Comparison of ENCODE assay signal across 1 cellular context in genomic region chr22:31055322-31056159, GRCh38.
A peak's percentile ranks its signal among the peaks of the same experiment; 100 is the strongest.
TF ChIP-seq lines count a peak whose summit lies in the region.

No MANE protein-coding gene starts in this region.

TF ChIP-seq in HepG2, 621 proteins besides CTCF, POLR2A, EP300 and RAD21 (continued from another document and continues in another):
- TF ChIP-seq SNAPC4 (CRISPR knock-in tag; IDR thresholded peaks at IDR 0.05) (no peak), ZNF256 (CRISPR knock-in tag; conservative IDR thresholded peaks at IDR 0.05) (0 out of 2 replicates have a peak, but pooled peaks have one; percentile 21), HNRNPK (IDR thresholded peaks at IDR 0.05; ENCODE audit: low read depth, low read length, poor library complexity, severe bottlenecking) (no peak), ZNF326 (CRISPR knock-in tag; IDR thresholded peaks at IDR 0.05; ENCODE audit: borderline replicate concordance) (no peak), GZF1 (CRISPR knock-in tag; IDR thresholded peaks at IDR 0.05) (no peak), ZFP41 (CRISPR knock-in tag; IDR thresholded peaks at IDR 0.05; ENCODE audit: borderline replicate concordance) (no peak), XBP1 (CRISPR knock-in tag; IDR thresholded peaks at IDR 0.05) (no peak), CBX1 (IDR thresholded peaks at IDR 0.05; ENCODE audit: low read depth) (peak; percentile 96), XRCC5 (optimal IDR thresholded peaks at IDR 0.05; ENCODE audit: low read length) (peak; percentile 36), MTF2 (CRISPR knock-in tag; IDR thresholded peaks at IDR 0.05; ENCODE audit: borderline replicate concordance) (no peak), BRD4 (CRISPR knock-in tag; IDR thresholded peaks at IDR 0.05) (0 out of 2 replicates have a peak, but pooled peaks have one; percentile 40), ZNF296 (CRISPR knock-in tag; conservative IDR thresholded peaks at IDR 0.05) (no peak), ZNF644 (CRISPR knock-in tag; IDR thresholded peaks at IDR 0.05; ENCODE audit: low read depth) (peak; percentile 65; the same call in 1 of the 2 replicates), FOXP4 (CRISPR knock-in tag; IDR thresholded peaks at IDR 0.05) (peak; percentile 98), ZFAT (CRISPR knock-in tag; conservative IDR thresholded peaks at IDR 0.05) (no peak), PLRG1 (conservative IDR thresholded peaks at IDR 0.05) (no peak), ZSCAN12 (CRISPR knock-in tag; IDR thresholded peaks at IDR 0.05) (no peak), THYN1 (CRISPR knock-in tag; IDR thresholded peaks at IDR 0.05; ENCODE audit: borderline replicate concordance, low read depth) (no peak), KDM1A (CRISPR knock-in tag; IDR thresholded peaks at IDR 0.05) (peak; percentile 99), NPAS2 (CRISPR knock-in tag; IDR thresholded peaks at IDR 0.05; ENCODE audit: borderline replicate concordance) (no peak), ZMAT3 (CRISPR knock-in tag; conservative IDR thresholded peaks at IDR 0.05) (peak; percentile 84; the same call in 1 of the 2 replicates), GATAD1 (CRISPR knock-in tag; IDR thresholded peaks at IDR 0.05) (peak; percentile 77), DNMT3B (CRISPR knock-in tag; conservative IDR thresholded peaks at IDR 0.05) (peak; percentile 86; the same call in 1 of the 2 replicates), ZNF83 (CRISPR knock-in tag; IDR thresholded peaks at IDR 0.05; ENCODE audit: borderline replicate concordance) (no peak), MZF1 (CRISPR knock-in tag; IDR thresholded peaks at IDR 0.05; ENCODE audit: borderline replicate concordance) (no peak), ATRX (CRISPR knock-in tag; IDR thresholded peaks at IDR 0.05; ENCODE audit: borderline replicate concordance) (no peak), ZNF652 (CRISPR knock-in tag; IDR thresholded peaks at IDR 0.05; ENCODE audit: borderline replicate concordance, low read depth) (peak; percentile 100), LRRFIP1 (CRISPR knock-in tag; conservative IDR thresholded peaks at IDR 0.05) (no peak), ZNF740 (CRISPR knock-in tag; IDR thresholded peaks at IDR 0.05) (no peak; the same call in 1 of the 2 replicates), AHR (CRISPR knock-in tag; IDR thresholded peaks at IDR 0.05) (peak; percentile 77; the same call in 1 of the 2 replicates), ZBTB7A (CRISPR knock-in tag; IDR thresholded peaks at IDR 0.05) (no peak), HES4 (CRISPR knock-in tag; IDR thresholded peaks at IDR 0.05; ENCODE audit: borderline replicate concordance) (no peak), JUN (CRISPR knock-in tag; IDR thresholded peaks at IDR 0.05) (peak; percentile 100), MED8 (CRISPR knock-in tag; IDR thresholded peaks at IDR 0.05; ENCODE audit: insufficient replicate concordance) (peak; percentile 78), USF2 (IDR thresholded peaks at IDR 0.05; ENCODE audit: low read depth, low read length) (no peak), USF2 (CRISPR knock-in tag; IDR thresholded peaks at IDR 0.05; ENCODE audit: borderline replicate concordance) (no peak), ZFYVE20 (CRISPR knock-in tag; IDR thresholded peaks at IDR 0.05; ENCODE audit: borderline replicate concordance, low read depth) (no peak), ZNF543 (CRISPR knock-in tag; IDR thresholded peaks at IDR 0.05) (peak; percentile 28; the same call in 1 of the 2 replicates), NFE2 (CRISPR knock-in tag; IDR thresholded peaks at IDR 0.05) (no peak), SRF (IDR thresholded peaks at IDR 0.05; ENCODE audit: low read depth, low read length) (no peak), KDM5B (CRISPR knock-in tag; IDR thresholded peaks at IDR 0.05; ENCODE audit: borderline replicate concordance) (peak; percentile 56; the same call in 1 of the 2 replicates), MIER3 (CRISPR knock-in tag; IDR thresholded peaks at IDR 0.05; ENCODE audit: borderline replicate concordance) (peak; percentile 97), TCF7 (IDR thresholded peaks at IDR 0.05; ENCODE audit: low read depth) (peak; percentile 52; the same call in 1 of the 2 replicates), AKNA (CRISPR knock-in tag; IDR thresholded peaks at IDR 0.05; ENCODE audit: borderline replicate concordance) (no peak), EZH2 (conservative IDR thresholded peaks at IDR 0.05; ENCODE audit: low read depth, low read length) (no peak), ELF1 (CRISPR knock-in tag; IDR thresholded peaks at IDR 0.05) (peak; percentile 54; the same call in 1 of the 2 replicates), SUZ12 (IDR thresholded peaks at IDR 0.05; ENCODE audit: low read depth, low read length) (no peak), ZNF367 (CRISPR knock-in tag; IDR thresholded peaks at IDR 0.05; ENCODE audit: borderline replicate concordance) (no peak), ZFX (CRISPR knock-in tag; IDR thresholded peaks at IDR 0.05; ENCODE audit: low read depth) (peak; percentile 91), HOXD1 (CRISPR knock-in tag; IDR thresholded peaks at IDR 0.05) (0 out of 2 replicates have a peak, but pooled peaks have one; percentile 73)
- TF ChIP-seq, protein P1, sequence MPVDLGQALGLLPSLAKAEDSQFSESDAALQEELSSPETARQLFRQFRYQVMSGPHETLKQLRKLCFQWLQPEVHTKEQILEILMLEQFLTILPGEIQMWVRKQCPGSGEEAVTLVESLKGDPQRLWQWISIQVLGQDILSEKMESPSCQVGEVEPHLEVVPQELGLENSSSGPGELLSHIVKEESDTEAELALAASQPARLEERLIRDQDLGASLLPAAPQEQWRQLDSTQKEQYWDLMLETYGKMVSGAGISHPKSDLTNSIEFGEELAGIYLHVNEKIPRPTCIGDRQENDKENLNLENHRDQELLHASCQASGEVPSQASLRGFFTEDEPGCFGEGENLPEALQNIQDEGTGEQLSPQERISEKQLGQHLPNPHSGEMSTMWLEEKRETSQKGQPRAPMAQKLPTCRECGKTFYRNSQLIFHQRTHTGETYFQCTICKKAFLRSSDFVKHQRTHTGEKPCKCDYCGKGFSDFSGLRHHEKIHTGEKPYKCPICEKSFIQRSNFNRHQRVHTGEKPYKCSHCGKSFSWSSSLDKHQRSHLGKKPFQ (CRISPR knock-in tag; IDR thresholded peaks at IDR 0.05; ENCODE audit: insufficient replicate concordance), result no peak
